In the genomic region with DNA sequence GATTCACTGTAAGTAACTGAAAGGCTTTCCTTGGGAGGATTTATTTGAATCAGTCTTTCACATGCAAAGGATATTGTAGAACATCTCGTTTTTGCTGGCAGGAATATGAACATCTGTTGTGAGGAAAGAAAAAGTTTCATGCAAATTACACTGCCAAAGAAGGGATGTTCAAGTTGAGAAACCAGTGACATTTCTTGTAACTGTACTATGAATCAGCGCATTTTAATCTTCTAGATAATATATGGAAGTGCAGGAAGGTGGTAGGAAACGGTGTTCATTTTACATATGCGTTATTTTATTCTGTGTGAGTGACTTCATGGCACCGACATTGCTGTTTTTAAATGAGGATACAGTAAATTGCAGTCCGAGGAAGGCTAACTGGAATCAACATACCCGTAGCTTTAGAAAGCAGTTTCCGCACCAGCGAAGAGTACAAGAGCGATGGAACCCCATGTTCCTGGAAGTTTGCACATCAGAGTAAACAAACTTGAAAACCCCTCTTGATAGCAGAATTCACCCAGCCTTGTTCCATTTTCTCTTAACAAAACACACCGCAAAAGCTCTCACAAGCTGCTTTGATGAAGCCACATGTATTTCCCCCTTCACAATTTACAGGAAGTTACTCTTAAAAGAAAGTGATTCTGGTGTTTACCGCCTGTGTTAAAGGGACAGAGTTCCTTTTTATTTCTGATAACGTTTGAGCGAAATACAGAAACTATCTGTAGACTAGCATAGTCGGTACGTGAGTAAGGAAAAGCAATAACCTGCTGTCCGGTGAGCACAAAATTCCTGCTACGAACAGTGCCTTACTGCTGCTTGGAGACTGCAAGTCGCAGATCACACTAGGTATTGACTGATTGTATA, we compare ENCODE assay signal across 1 cellular context.
TF ChIP-seq lines count a peak whose summit lies in the region.

No MANE protein-coding gene starts in this region.

TF ChIP-seq in K562, 482 proteins besides CTCF, POLR2A, EP300 and RAD21 (continues in another document):
- TF ChIP-seq GABPB2 (CRISPR knock-in tag; conservative IDR thresholded peaks at IDR 0.05) (no peak), ILF3 (IDR thresholded peaks at IDR 0.05; ENCODE audit: borderline replicate concordance) (no peak), HNRNPH1 (optimal IDR thresholded peaks at IDR 0.05; ENCODE audit: low read depth, low read length) (no peak), ZFP1 (CRISPR knock-in tag; IDR thresholded peaks at IDR 0.05) (no peak), KLF6 (CRISPR knock-in tag; IDR thresholded peaks at IDR 0.05; ENCODE audit: borderline replicate concordance) (no peak), ARNT (IDR thresholded peaks at IDR 0.05) (no peak), RCOR1 (IDR thresholded peaks at IDR 0.05; ENCODE audit: borderline replicate concordance in 1 of 2, low read depth in 2 of 2, low read length in 2 of 2) (no peak), ZBTB33 (CRISPR knock-in tag; IDR thresholded peaks at IDR 0.05) (no peak), ZNF79 (CRISPR knock-in tag; IDR thresholded peaks at IDR 0.05; ENCODE audit: low read depth) (no peak), STAT5A (IDR thresholded peaks at IDR 0.05; ENCODE audit: borderline replicate concordance, low read length) (no peak), ZNF639 (CRISPR knock-in tag; conservative IDR thresholded peaks at IDR 0.05 in 1 of 2, IDR thresholded peaks at IDR 0.05 in 1 of 2) (peak in 1 of 2 experiments; percentile 26; a peak in 2 of 4 replicates), PHF20 (IDR thresholded peaks at IDR 0.05; ENCODE audit: partially characterized antibody) (no peak), MEF2A (IDR thresholded peaks at IDR 0.05; ENCODE audit: control insufficient read depth, low read depth, low read length) (no peak), CBFA2T3 (IDR thresholded peaks at IDR 0.05) (no peak), MECOM (CRISPR knock-in tag; IDR thresholded peaks at IDR 0.05) (0 out of 2 replicates have a peak, but pooled peaks have one; percentile 26), ZFP36 (IDR thresholded peaks at IDR 0.05; ENCODE audit: low read depth, low read length, partially characterized antibody) (no peak), CBFB (CRISPR knock-in tag; IDR thresholded peaks at IDR 0.05) (no peak), MAFK (IDR thresholded peaks at IDR 0.05; ENCODE audit: low read length) (peak; percentile 50), STAT5B (CRISPR knock-in tag; IDR thresholded peaks at IDR 0.05) (no peak), MTF1 (CRISPR knock-in tag; IDR thresholded peaks at IDR 0.05; ENCODE audit: borderline replicate concordance) (no peak), CHD4 (IDR thresholded peaks at IDR 0.05; ENCODE audit: insufficient read depth, insufficient replicate concordance, low read depth, low read length, poor library complexity, severe bottlenecking) (no peak), ZSCAN29 (IDR thresholded peaks at IDR 0.05) (no peak), PBX2 (CRISPR knock-in tag; IDR thresholded peaks at IDR 0.05; ENCODE audit: low read depth) (no peak), PBX2 (tag; conservative IDR thresholded peaks at IDR 0.05; ENCODE audit: low read depth) (no peak; the same call in 1 of the 2 replicates)
- TF ChIP-seq, protein P1, sequence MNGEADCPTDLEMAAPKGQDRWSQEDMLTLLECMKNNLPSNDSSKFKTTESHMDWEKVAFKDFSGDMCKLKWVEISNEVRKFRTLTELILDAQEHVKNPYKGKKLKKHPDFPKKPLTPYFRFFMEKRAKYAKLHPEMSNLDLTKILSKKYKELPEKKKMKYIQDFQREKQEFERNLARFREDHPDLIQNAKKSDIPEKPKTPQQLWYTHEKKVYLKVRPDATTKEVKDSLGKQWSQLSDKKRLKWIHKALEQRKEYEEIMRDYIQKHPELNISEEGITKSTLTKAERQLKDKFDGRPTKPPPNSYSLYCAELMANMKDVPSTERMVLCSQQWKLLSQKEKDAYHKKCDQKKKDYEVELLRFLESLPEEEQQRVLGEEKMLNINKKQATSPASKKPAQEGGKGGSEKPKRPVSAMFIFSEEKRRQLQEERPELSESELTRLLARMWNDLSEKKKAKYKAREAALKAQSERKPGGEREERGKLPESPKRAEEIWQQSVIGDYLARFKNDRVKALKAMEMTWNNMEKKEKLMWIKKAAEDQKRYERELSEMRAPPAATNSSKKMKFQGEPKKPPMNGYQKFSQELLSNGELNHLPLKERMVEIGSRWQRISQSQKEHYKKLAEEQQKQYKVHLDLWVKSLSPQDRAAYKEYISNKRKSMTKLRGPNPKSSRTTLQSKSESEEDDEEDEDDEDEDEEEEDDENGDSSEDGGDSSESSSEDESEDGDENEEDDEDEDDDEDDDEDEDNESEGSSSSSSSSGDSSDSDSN (IDR thresholded peaks at IDR 0.05; ENCODE audit: borderline replicate concordance in 1 of 2, low read depth in 2 of 2, low read length in 2 of 2): no peak
- TF ChIP-seq, protein P2, sequence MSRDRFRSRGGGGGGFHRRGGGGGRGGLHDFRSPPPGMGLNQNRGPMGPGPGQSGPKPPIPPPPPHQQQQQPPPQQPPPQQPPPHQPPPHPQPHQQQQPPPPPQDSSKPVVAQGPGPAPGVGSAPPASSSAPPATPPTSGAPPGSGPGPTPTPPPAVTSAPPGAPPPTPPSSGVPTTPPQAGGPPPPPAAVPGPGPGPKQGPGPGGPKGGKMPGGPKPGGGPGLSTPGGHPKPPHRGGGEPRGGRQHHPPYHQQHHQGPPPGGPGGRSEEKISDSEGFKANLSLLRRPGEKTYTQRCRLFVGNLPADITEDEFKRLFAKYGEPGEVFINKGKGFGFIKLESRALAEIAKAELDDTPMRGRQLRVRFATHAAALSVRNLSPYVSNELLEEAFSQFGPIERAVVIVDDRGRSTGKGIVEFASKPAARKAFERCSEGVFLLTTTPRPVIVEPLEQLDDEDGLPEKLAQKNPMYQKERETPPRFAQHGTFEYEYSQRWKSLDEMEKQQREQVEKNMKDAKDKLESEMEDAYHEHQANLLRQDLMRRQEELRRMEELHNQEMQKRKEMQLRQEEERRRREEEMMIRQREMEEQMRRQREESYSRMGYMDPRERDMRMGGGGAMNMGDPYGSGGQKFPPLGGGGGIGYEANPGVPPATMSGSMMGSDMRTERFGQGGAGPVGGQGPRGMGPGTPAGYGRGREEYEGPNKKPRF (IDR thresholded peaks at IDR 0.05; ENCODE audit: low read depth, low read length): no peak
- TF ChIP-seq, protein P3, sequence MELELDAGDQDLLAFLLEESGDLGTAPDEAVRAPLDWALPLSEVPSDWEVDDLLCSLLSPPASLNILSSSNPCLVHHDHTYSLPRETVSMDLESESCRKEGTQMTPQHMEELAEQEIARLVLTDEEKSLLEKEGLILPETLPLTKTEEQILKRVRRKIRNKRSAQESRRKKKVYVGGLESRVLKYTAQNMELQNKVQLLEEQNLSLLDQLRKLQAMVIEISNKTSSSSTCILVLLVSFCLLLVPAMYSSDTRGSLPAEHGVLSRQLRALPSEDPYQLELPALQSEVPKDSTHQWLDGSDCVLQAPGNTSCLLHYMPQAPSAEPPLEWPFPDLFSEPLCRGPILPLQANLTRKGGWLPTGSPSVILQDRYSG (tag; conservative IDR thresholded peaks at IDR 0.05; ENCODE audit: low read depth): peak; percentile 75
- TF ChIP-seq, protein P4, sequence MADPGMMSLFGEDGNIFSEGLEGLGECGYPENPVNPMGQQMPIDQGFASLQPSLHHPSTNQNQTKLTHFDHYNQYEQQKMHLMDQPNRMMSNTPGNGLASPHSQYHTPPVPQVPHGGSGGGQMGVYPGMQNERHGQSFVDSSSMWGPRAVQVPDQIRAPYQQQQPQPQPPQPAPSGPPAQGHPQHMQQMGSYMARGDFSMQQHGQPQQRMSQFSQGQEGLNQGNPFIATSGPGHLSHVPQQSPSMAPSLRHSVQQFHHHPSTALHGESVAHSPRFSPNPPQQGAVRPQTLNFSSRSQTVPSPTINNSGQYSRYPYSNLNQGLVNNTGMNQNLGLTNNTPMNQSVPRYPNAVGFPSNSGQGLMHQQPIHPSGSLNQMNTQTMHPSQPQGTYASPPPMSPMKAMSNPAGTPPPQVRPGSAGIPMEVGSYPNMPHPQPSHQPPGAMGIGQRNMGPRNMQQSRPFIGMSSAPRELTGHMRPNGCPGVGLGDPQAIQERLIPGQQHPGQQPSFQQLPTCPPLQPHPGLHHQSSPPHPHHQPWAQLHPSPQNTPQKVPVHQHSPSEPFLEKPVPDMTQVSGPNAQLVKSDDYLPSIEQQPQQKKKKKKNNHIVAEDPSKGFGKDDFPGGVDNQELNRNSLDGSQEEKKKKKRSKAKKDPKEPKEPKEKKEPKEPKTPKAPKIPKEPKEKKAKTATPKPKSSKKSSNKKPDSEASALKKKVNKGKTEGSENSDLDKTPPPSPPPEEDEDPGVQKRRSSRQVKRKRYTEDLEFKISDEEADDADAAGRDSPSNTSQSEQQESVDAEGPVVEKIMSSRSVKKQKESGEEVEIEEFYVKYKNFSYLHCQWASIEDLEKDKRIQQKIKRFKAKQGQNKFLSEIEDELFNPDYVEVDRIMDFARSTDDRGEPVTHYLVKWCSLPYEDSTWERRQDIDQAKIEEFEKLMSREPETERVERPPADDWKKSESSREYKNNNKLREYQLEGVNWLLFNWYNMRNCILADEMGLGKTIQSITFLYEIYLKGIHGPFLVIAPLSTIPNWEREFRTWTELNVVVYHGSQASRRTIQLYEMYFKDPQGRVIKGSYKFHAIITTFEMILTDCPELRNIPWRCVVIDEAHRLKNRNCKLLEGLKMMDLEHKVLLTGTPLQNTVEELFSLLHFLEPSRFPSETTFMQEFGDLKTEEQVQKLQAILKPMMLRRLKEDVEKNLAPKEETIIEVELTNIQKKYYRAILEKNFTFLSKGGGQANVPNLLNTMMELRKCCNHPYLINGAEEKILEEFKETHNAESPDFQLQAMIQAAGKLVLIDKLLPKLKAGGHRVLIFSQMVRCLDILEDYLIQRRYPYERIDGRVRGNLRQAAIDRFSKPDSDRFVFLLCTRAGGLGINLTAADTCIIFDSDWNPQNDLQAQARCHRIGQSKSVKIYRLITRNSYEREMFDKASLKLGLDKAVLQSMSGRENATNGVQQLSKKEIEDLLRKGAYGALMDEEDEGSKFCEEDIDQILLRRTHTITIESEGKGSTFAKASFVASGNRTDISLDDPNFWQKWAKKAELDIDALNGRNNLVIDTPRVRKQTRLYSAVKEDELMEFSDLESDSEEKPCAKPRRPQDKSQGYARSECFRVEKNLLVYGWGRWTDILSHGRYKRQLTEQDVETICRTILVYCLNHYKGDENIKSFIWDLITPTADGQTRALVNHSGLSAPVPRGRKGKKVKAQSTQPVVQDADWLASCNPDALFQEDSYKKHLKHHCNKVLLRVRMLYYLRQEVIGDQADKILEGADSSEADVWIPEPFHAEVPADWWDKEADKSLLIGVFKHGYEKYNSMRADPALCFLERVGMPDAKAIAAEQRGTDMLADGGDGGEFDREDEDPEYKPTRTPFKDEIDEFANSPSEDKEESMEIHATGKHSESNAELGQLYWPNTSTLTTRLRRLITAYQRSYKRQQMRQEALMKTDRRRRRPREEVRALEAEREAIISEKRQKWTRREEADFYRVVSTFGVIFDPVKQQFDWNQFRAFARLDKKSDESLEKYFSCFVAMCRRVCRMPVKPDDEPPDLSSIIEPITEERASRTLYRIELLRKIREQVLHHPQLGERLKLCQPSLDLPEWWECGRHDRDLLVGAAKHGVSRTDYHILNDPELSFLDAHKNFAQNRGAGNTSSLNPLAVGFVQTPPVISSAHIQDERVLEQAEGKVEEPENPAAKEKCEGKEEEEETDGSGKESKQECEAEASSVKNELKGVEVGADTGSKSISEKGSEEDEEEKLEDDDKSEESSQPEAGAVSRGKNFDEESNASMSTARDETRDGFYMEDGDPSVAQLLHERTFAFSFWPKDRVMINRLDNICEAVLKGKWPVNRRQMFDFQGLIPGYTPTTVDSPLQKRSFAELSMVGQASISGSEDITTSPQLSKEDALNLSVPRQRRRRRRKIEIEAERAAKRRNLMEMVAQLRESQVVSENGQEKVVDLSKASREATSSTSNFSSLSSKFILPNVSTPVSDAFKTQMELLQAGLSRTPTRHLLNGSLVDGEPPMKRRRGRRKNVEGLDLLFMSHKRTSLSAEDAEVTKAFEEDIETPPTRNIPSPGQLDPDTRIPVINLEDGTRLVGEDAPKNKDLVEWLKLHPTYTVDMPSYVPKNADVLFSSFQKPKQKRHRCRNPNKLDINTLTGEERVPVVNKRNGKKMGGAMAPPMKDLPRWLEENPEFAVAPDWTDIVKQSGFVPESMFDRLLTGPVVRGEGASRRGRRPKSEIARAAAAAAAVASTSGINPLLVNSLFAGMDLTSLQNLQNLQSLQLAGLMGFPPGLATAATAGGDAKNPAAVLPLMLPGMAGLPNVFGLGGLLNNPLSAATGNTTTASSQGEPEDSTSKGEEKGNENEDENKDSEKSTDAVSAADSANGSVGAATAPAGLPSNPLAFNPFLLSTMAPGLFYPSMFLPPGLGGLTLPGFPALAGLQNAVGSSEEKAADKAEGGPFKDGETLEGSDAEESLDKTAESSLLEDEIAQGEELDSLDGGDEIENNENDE (IDR thresholded peaks at IDR 0.05; ENCODE audit: low read depth, low read length): no peak
